Comparison of ENCODE assay signal across 1 cellular context in genomic region chr10:14200645-14201534, GRCh38.
A peak's percentile ranks its signal among the peaks of the same experiment; 100 is the strongest.
TF ChIP-seq lines count a peak whose summit lies in the region.

No MANE protein-coding gene starts in this region.

TF ChIP-seq in H1, 55 proteins besides CTCF, POLR2A, EP300 and RAD21 (continued from another document):
- TF ChIP-seq BCL11A (IDR thresholded peaks at IDR 0.05; ENCODE audit: low read depth in 2 of 2, low read length in 2 of 2) (no peak), KDM1A (IDR thresholded peaks at IDR 0.05; ENCODE audit: borderline replicate concordance, low read length) (peak; percentile 63; the same call in 1 of the 2 replicates)
TF ChIP-seq in H1: peak in this region for 1.
